In the genomic region with DNA sequence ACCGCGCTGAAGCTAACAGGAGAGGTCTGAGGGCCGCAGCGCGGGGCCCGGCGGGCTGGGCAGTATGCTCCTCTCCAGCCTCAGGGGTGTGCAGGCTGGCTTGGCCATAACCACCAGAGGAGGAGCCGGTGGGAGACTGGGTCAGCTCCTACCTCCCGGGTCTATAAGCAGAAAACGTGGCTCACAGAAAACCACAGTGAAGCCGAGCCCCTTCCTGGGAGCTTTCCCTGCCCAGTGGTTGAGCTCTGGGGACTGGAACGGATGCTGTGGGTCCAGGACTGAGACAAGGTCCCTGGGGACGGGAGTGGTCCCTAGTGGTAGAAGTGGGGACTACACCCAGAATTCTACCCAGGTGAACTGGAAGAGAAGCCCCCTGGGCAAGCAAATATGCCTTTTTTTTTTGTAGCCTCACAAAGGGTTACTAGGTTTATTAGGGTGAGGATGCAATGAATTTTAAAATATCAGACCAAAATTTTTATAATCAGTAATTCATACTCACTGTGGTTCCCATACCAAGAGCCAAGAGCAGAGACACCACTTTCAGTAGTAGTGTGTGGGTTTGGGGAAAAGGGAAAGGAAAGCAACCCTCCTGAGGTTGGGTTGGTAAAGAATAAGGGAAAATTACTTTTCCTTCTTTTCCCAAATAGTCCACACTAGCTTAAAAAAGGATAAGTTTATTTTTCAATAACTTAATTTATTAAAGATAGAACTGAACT, we compare ENCODE assay signal across 8 cellular contexts.
DNase-seq lines count a peak whose midpoint lies in the region; ATAC-seq and TF ChIP-seq lines count a peak whose summit lies in the region.

No MANE protein-coding gene starts in this region.

- H2AFZ ChIP-seq in DND-41 (ENCODE audit: low read depth, low read length) = no peak overlapping the region
- H2AFZ ChIP-seq in fibroblast of lung (ENCODE audit: low read length) = no peak overlapping the region

- 54 to 64% (median 57%) methylated on average over 13 of the region's 13 CpGs for WGBS in psoas muscle, 3 donors

- ATAC-seq in DND-41 (ENCODE audit: insufficient read depth, low read depth) (peak; percentile 98), psoas muscle (peak; percentile 75 to 91 (median 90)), GM18861 (IDR thresholded peaks at IDR 0.05; ENCODE audit: unreplicated experiment) (no peak)

- no peak overlapping the region for H3K9ac ChIP-seq in DND-41 (ENCODE audit: low read depth, low read length)
- no peak overlapping the region for H3K9ac ChIP-seq in fibroblast of lung (ENCODE audit: insufficient read depth, low read length)

- intact Hi-C loops in psoas muscle (cut with DNase I) = no loop called here

- H3K4me2 ChIP-seq in DND-41 (ENCODE audit: insufficient read depth, low read length) = peak overlapping the region; percentile 33; the same call in 1 of the 2 replicates
- no peak overlapping the region for H3K4me2 ChIP-seq in fibroblast of lung (ENCODE audit: extremely low read depth, insufficient read depth, low read length)

- no peak overlapping the region for H3K27ac ChIP-seq in DND-41 (ENCODE audit: low read length)
- H3K27ac ChIP-seq in fibroblast of lung (ENCODE audit: insufficient read depth, low read length) = no peak overlapping the region
- no peak overlapping the region for H3K27ac ChIP-seq in psoas muscle

- H3K9me3 ChIP-seq in DND-41 (ENCODE audit: insufficient read depth, low read length, severe bottlenecking) = no peaks in the 10 kb centered on the region
- no peaks in the 10 kb centered on the region for H3K9me3 ChIP-seq in fibroblast of lung (ENCODE audit: control insufficient read depth, insufficient read depth, low read depth, low read length)
- H3K9me3 ChIP-seq in psoas muscle = no peaks in the 10 kb centered on the region

- H3K4me1 ChIP-seq in DND-41 (ENCODE audit: insufficient read depth, low read length) (peaks cover 7% of the 10 kb centered on the region), fibroblast of lung (ENCODE audit: control insufficient read depth, extremely low read depth, insufficient read depth, low read length) (no peaks in the 10 kb centered on the region), psoas muscle (no peaks in the 10 kb centered on the region)

- H3K4me3 ChIP-seq in DND-41 (ENCODE audit: low read depth in 1 of 2, low read length in 2 of 2) (no peak overlapping the region), H7 (ENCODE audit: insufficient read depth, low read depth, low read length) (no peak overlapping the region), fibroblast of lung (replicated peaks in 1 of 4; ENCODE audit: control extremely low read depth in 1 of 4, insufficient read depth in 1 of 4, low read depth in 3 of 4, low read length in 4 of 4) (no peak overlapping the region), psoas muscle (no peak overlapping the region)

- H4K20me1 ChIP-seq in DND-41 (ENCODE audit: insufficient read depth, low read length) = no peaks in the 10 kb centered on the region
- H4K20me1 ChIP-seq in fibroblast of lung (ENCODE audit: control insufficient read depth, extremely low read depth, insufficient read depth, low read length) = no peaks in the 10 kb centered on the region

- H3K36me3 ChIP-seq in DND-41 (ENCODE audit: insufficient read depth, low read length) = no peaks in the 10 kb centered on the region
- H3K36me3 ChIP-seq in H7 (replicated peaks; ENCODE audit: control insufficient read depth, insufficient read depth, low read length) = no peaks in the 10 kb centered on the region
- no peaks in the 10 kb centered on the region for H3K36me3 ChIP-seq in fibroblast of lung (ENCODE audit: control insufficient read depth, insufficient read depth, low read length)
- H3K36me3 ChIP-seq in psoas muscle (ENCODE audit: insufficient read depth in 1 of 2, low read depth in 1 of 2) = no peaks in the 10 kb centered on the region

- no peaks in the 10 kb centered on the region for H3K27me3 ChIP-seq in DND-41 (ENCODE audit: insufficient read depth, low read length, poor library complexity)
- no peaks in the 10 kb centered on the region for H3K27me3 ChIP-seq in H7 (ENCODE audit: control insufficient read depth, insufficient read depth, low read length)
- H3K27me3 ChIP-seq in fibroblast of lung (ENCODE audit: control insufficient read depth, insufficient read depth, low read length) = no peaks in the 10 kb centered on the region
- no peaks in the 10 kb centered on the region for H3K27me3 ChIP-seq in psoas muscle (ENCODE audit: insufficient read depth in 3 of 3, low read length in 2 of 3)

- TF ChIP-seq CTCF in DND-41 (IDR thresholded peaks at IDR 0.05; ENCODE audit: borderline replicate concordance, extremely low read depth, low read length, poor library complexity, severe bottlenecking) (peak; percentile 79), fibroblast of lung (conservative IDR thresholded peaks at IDR 0.05 in 1 of 2, IDR thresholded peaks at IDR 0.05 in 1 of 2; ENCODE audit: low read depth in 1 of 2, low read length in 2 of 2) (peak; percentile 58 to 80), psoas muscle (IDR thresholded peaks at IDR 0.05) (peak; percentile 69)

- H3K79me2 ChIP-seq in DND-41 (ENCODE audit: insufficient read depth, low read length) (no peaks in the 10 kb centered on the region), fibroblast of lung (ENCODE audit: control insufficient read depth, insufficient read depth, low read length) (no peaks in the 10 kb centered on the region)

- DNase-seq in DND-41 (peak; percentile 81), H7 (peak; percentile 82), NCI-H82 treated with DMSO at 0.1 percent for 48 hours (lab: John Stamatoyannopoulos, UW; ENCODE audit: unreplicated experiment) (peak; percentile 17), activated T-cell treated with anti-CD3 and anti-CD28 coated beads for 4 hours (peak; percentile 71), fibroblast of lung (ENCODE audit: low read depth in 2 of 2) (peak; percentile 14), psoas muscle (peak in 1 of 2 donors; percentile 45), NCI-H187 treated with DMSO at 0.1 percent for 48 hours (lab: John Stamatoyannopoulos, UW) (no peak)
